In the genomic region with DNA sequence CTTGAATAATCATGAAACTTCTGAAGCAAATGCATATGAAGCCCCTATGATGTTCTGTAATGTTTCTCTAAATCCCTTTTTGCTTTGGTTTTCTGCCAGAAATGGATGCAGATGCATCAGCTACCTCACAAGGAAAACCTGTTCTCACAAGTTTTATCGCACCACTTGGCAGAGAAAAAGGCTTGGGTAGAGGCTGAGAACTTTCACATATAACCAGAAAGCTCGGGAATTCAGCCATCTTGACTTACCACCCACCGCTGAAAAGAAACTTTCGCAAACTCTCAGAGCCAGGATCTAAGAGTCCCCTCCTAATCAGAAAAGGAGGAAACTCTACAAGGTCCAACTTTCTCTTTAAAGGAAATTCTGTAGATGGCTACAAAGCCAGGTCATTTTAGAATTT, we compare ENCODE assay signal across 1 cellular context.
TF ChIP-seq lines count a peak whose summit lies in the region.

No MANE protein-coding gene starts in this region.

TF ChIP-seq in GM23338, 12 proteins besides CTCF, POLR2A, EP300 and RAD21 (continued from another document):
- TF ChIP-seq, protein P1, sequence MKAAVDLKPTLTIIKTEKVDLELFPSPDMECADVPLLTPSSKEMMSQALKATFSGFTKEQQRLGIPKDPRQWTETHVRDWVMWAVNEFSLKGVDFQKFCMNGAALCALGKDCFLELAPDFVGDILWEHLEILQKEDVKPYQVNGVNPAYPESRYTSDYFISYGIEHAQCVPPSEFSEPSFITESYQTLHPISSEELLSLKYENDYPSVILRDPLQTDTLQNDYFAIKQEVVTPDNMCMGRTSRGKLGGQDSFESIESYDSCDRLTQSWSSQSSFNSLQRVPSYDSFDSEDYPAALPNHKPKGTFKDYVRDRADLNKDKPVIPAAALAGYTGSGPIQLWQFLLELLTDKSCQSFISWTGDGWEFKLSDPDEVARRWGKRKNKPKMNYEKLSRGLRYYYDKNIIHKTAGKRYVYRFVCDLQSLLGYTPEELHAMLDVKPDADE (IDR thresholded peaks at IDR 0.05) = no peak
- no peak for TF ChIP-seq EZH2phosphoT487 (IDR thresholded peaks at IDR 0.05; ENCODE audit: unreplicated experiment)
